11 cellular contexts compared by ENCODE assay signal in the genomic region with DNA sequence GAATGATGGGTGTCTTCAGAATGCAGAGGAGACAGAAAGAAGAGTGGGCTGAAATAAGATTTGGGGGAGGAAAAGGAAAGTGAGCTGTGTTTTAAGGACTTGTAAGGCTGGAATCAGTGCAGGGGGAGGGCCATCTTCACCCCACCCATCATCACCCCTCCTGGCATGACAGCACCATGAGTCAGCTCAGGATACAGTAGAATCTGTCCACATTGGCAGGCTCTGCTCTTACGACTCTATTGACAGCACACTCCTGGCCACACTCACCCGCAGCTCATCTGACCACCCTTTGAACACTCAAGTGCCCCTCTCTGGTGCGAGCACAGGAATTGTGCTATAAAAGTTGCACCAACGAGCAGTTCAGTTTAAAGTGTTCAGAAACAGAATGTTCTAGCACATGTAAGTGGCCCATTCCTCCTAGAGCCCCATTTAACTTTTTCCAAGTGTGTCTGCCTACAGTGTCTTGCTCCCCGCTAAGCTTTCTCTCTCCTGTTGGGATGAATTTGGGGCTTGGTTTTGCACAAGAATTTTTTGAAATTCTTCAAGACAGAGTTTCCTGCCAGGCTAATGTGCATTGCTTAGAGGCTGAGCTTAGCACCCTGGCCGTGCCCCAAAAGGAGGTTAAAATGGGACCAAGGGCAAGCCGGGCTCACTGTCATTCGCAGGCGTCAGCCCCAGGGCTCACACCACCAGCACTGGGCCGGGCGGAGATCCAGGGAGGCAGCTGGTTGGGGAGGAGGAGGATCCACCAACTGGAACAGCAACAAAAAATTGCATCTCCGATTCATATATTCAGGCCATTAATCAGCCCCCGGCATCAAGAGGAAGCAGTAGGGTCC. TPM values are rescaled to one million over a fixed set of nuclear protein-coding genes. Genes with fewer than 3 reads are reported as not detected.
A peak's percentile ranks its signal among the peaks of the same experiment; 100 is the strongest.
DNase-seq lines count a peak whose midpoint lies in the region; ATAC-seq and TF ChIP-seq lines count a peak whose summit lies in the region.
"Had no signal": no experiment of that assay in that cellular context is flagged by ENCODE, and none has a peak within 500 bp of the region (broad histone marks: within the 10 kb centered on the region; RNA-seq: fewer than 3 reads in every experiment).

No MANE protein-coding gene starts in this region.

- no peak for TF ChIP-seq CTCF in epithelial cell of proximal tubule (conservative IDR thresholded peaks at IDR 0.05; ENCODE audit: low read depth, low read length)
- TF ChIP-seq CTCF in neural progenitor cell (IDR thresholded peaks at IDR 0.05): no peak

- peaks cover 3% of the 10 kb centered on the region for H3K27me3 Mint-ChIP-seq in neural progenitor cell (ENCODE audit: insufficient read depth, low read depth)
- H3K27me3 Mint-ChIP-seq in CD8-positive, alpha-beta memory T cell: peaks cover 15 to 51% of the 10 kb centered on the region in 2 donors

- H3K9ac ChIP-seq in neural progenitor cell: no peak overlapping the region

- no peaks in the 10 kb centered on the region for H3K9me3 ChIP-seq in neural progenitor cell (ENCODE audit: low read depth)
- no peaks in the 10 kb centered on the region for H3K9me3 ChIP-seq in CD8-positive, alpha-beta memory T cell (ENCODE audit: low read length)

- H3K4me1 ChIP-seq in neural progenitor cell: no peaks in the 10 kb centered on the region
- H3K4me1 ChIP-seq in CD8-positive, alpha-beta memory T cell (ENCODE audit: insufficient read depth, low read length): no peaks in the 10 kb centered on the region

- CTCF ChIA-PET in CD8-positive, alpha-beta memory T cell (lab: Charles Lee): no interaction called here

- H2AFZ ChIP-seq in neural progenitor cell (replicated peaks): peak overlapping the region; percentile 14

- H3K4me1 Mint-ChIP-seq in neural progenitor cell: no peaks in the 10 kb centered on the region
- H3K4me1 Mint-ChIP-seq in CD8-positive, alpha-beta memory T cell: peaks cover 3 to 5% (median 5%) of the 10 kb centered on the region in 3 donors

- DNase-seq in COLO829 (ENCODE audit: low spot score) (peak; percentile 39), NCI-H69 (lab: John Stamatoyannopoulos, UW) (peak; percentile 25), epithelial cell of proximal tubule (ENCODE audit: low read depth) (no peak), neural progenitor cell (ENCODE audit: low spot score) (no peak), SKM-1 treated with dmso at 0.1 percent for 144 hours (lab: John Stamatoyannopoulos, UW; ENCODE audit: unreplicated experiment) (no peak), SHP77 treated with DMSO at 0.1 percent for 48 hours (lab: John Stamatoyannopoulos, UW) (no peak), left colon (no peak)
- no peak for DNase-seq in CD8-positive, alpha-beta memory T cell
- DNase-seq: activated CD8-positive, alpha-beta memory T cell treated with anti-CD3 and anti-CD28 coated beads, Interleukin-2, amount 50 U/mL, for 48 hours; SHP77; stimulated activated CD4-positive, alpha-beta T cell treated with anti-CD3 and anti-CD28 coated beads, Interleukin-12 subunit alpha, Interleukin-12 subunit beta, amount 100 ng/mL, for 4 hours had no signal

- no peaks in the 10 kb centered on the region for H3K9me3 Mint-ChIP-seq in neural progenitor cell
- H3K9me3 Mint-ChIP-seq in CD8-positive, alpha-beta memory T cell: no peaks in the 10 kb centered on the region

- POLR2A ChIA-PET in CD8-positive, alpha-beta memory T cell (lab: Charles Lee): no interaction called here

- H3K79me2 ChIP-seq in neural progenitor cell (ENCODE audit: low read depth): no peaks in the 10 kb centered on the region

- H4K20me1 ChIP-seq in neural progenitor cell (ENCODE audit: low read depth): no peaks in the 10 kb centered on the region

- H3K27me3 ChIP-seq in neural progenitor cell: peaks cover 8% of the 10 kb centered on the region
- peaks cover 8% of the 10 kb centered on the region for H3K27me3 ChIP-seq in CD8-positive, alpha-beta memory T cell (ENCODE audit: insufficient read depth, low read length, poor library complexity, severe bottlenecking)

- H3K4me2 ChIP-seq in neural progenitor cell: no peak overlapping the region

- intact Hi-C loops in left colon (cut with DNase I, micrococcal nuclease): no loop called here

- no peak for ATAC-seq in left colon

- no peak overlapping the region for H3K27ac Mint-ChIP-seq in neural progenitor cell
- no peak overlapping the region for H3K27ac Mint-ChIP-seq in CD8-positive, alpha-beta memory T cell

- H3K36me3 Mint-ChIP-seq in neural progenitor cell: no peaks in the 10 kb centered on the region
- no peaks in the 10 kb centered on the region for H3K36me3 Mint-ChIP-seq in CD8-positive, alpha-beta memory T cell

- H3F3A ChIP-seq in neural progenitor cell (ENCODE audit: low read depth): no peaks in the 10 kb centered on the region

- no peak overlapping the region for H3K4me3 Mint-ChIP-seq in neural progenitor cell
- H3K4me3 Mint-ChIP-seq in CD8-positive, alpha-beta memory T cell: no peak overlapping the region

- peak overlapping the region; percentile 3 for H3K4me3 ChIP-seq in epithelial cell of proximal tubule (ENCODE audit: low read depth, low read length)
- H3K4me3 ChIP-seq in neural progenitor cell: no peak overlapping the region
- no peak overlapping the region for H3K4me3 ChIP-seq in CD8-positive, alpha-beta memory T cell (ENCODE audit: low read length)

- no peak overlapping the region for H3K27ac ChIP-seq in neural progenitor cell
- no peak overlapping the region for H3K27ac ChIP-seq in CD8-positive, alpha-beta memory T cell (ENCODE audit: low read depth, low read length)

- no peaks in the 10 kb centered on the region for H3K36me3 ChIP-seq in neural progenitor cell
- H3K36me3 ChIP-seq in CD8-positive, alpha-beta memory T cell (ENCODE audit: insufficient read depth, low read length): no peaks in the 10 kb centered on the region

RNA-seq across cellular contexts. Expression of gene ADRA1B, which starts 12.1 kb away (rescaled TPM):
- total RNA-seq in epithelial cell of proximal tubule (4.0 and 5.9 TPM in 2 replicates), neural progenitor cell (ENCODE audit: low replicate concordance) (0.59 TPM in 1 of 2 replicates, not detected in the other), left colon (1 to 10 TPM; 1.1 to 2.5 TPM)
- not detected for total RNA-seq in CD8-positive, alpha-beta memory T cell
- not detected for polyA plus RNA-seq in CD8-positive, alpha-beta memory T cell

Comparison
In these comparisons a context has a peak if more than half of its experiments do, and no peak if none do; other contexts are left out.
1. DNase-seq: peak in COLO829 (single experiment) and NCI-H69 (single experiment); none in epithelial cell of proximal tubule (single experiment), neural progenitor cell (single experiment), SKM-1 treated with dmso at 0.1 percent for 144 hours (single experiment), SHP77 treated with DMSO at 0.1 percent for 48 hours (single experiment), left colon (0 of 2) and CD8-positive, alpha-beta memory T cell (0 of 5).